18 cellular contexts compared by ENCODE assay signal in the genomic region with DNA sequence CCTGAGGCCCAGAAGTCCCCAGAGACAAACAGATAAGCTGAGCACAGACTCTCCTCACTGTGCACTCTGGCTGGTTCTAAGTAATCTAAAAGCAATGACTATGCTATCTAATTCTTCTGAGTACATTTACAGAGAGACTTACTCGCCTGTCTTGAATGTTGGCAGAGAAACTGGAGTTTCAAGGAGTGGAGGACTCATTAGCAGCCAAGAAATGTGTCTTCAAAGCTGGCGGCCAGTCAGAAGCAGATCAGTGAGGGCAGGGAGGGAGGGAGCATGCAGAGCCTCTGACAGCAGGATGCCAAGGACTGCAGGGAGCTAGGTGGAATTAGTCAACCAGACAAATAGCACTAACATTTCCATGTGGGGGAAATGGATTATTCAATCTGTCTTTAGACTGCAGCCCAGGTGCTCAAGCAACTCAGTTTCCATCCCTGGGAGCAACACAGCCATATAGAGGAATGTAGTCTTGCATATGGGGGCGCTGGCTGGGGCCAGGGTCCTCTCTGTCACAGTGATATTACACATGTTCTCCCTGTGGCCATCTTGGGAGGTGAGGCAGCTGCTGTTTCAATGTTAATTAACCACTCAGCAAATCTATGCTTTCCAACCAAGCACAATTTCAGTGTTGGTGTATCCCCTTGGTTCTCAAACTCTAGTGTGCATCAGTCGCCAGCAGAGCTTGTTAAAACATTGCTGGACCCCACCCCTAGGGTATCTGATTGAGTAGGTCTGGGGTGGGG.
DNase-seq lines count a peak whose midpoint lies in the region; TF ChIP-seq lines count a peak whose summit lies in the region.
"Had no signal": no experiment of that assay in that cellular context is flagged by ENCODE, and none has a peak within 500 bp of the region (broad histone marks: within the 10 kb centered on the region; RNA-seq: fewer than 3 reads in every experiment).

No MANE protein-coding gene starts in this region.

- no peak overlapping the region for H3K27ac Mint-ChIP-seq in progenitor cell of endocrine pancreas
- H3K27ac Mint-ChIP-seq: activated CD4-positive, alpha-beta memory T cell treated with anti-CD3 and anti-CD28 coated beads for 36 hours had no signal

- peaks cover 9% of the 10 kb centered on the region for H3K9me3 Mint-ChIP-seq in progenitor cell of endocrine pancreas (ENCODE audit: low read depth)
- H3K9me3 Mint-ChIP-seq: activated CD4-positive, alpha-beta memory T cell treated with anti-CD3 and anti-CD28 coated beads for 36 hours had no signal

- no peak overlapping the region for H3K4me3 ChIP-seq in astrocyte of the spinal cord (ENCODE audit: low read depth, low read length)
- H3K4me3 ChIP-seq in prostate gland: no peak overlapping the region
- H3K4me3 ChIP-seq in suprapubic skin: no peak overlapping the region
- H3K4me3 ChIP-seq: BLaER1 had no signal

- H3K4me1 Mint-ChIP-seq in progenitor cell of endocrine pancreas (ENCODE audit: low read depth): peaks cover 11% of the 10 kb centered on the region
- H3K4me1 Mint-ChIP-seq: central memory CD8-positive, alpha-beta T cell had no signal

- no peak overlapping the region for H3K27ac ChIP-seq in prostate gland
- no peak overlapping the region for H3K27ac ChIP-seq in suprapubic skin
- H3K27ac ChIP-seq: BLaER1 had no signal

- H3K36me3 ChIP-seq in prostate gland (no peaks in the 10 kb centered on the region), suprapubic skin (no peaks in the 10 kb centered on the region)
- H3K36me3 ChIP-seq: BLaER1 had no signal

- no peak for TF ChIP-seq EP300 in suprapubic skin (IDR thresholded peaks at IDR 0.05)

- H3K9me3 ChIP-seq in prostate gland (no peaks in the 10 kb centered on the region), suprapubic skin (no peaks in the 10 kb centered on the region)

- intact Hi-C loops in prostate gland (cut with DNase I): no loop called here

- DNase-seq in HS-5 (ENCODE audit: low read depth) (peak; percentile 6), astrocyte of the spinal cord (ENCODE audit: low read depth, low spot score) (peak; percentile 85), fibroblast of the conjunctiva (ENCODE audit: low read depth) (peak; percentile 17), prostate gland (ENCODE audit: low spot score) (peak; percentile 70), COLO829 (ENCODE audit: low spot score) (no peak), progenitor cell of endocrine pancreas (ENCODE audit: low spot score, unreplicated experiment) (no peak), OCI-M1 (lab: John Stamatoyannopoulos, UW) (no peak), suprapubic skin (ENCODE audit: low spot score in 2 of 2) (no peak)
- DNase-seq: activated CD4-positive, alpha-beta memory T cell treated with anti-CD3 and anti-CD28 coated beads for 36 hours; activated effector memory CD4-positive, alpha-beta T cell treated with anti-CD3 and anti-CD28 coated beads, Interleukin-2, amount 50 U/mL, for 16 hours; DND-41; NCI-H1105 treated with DMSO at 0.1 percent for 48 hours; NCI-H526 treated with DMSO at 0.1 percent for 48 hours; RPMI8226; stimulated activated CD4-positive, alpha-beta T cell treated with anti-CD3 and anti-CD28 coated beads, Interleukin-2, amount 100 ng/mL, for 48 hours; T-helper 9 cell had no signal

- H3K27me3 Mint-ChIP-seq in progenitor cell of endocrine pancreas: peaks cover 25% of the 10 kb centered on the region
- H3K27me3 Mint-ChIP-seq: central memory CD8-positive, alpha-beta T cell had no signal

- TF ChIP-seq POLR2A in prostate gland (IDR thresholded peaks at IDR 0.05): no peak
- TF ChIP-seq POLR2A in suprapubic skin (IDR thresholded peaks at IDR 0.05): no peak

- 29% methylated on average over 4 of the region's 4 CpGs for WGBS in prostate gland
- WGBS in suprapubic skin: 27% methylated on average over 3 of the region's 4 CpGs

- H3K4me1 ChIP-seq in prostate gland (replicated peaks): no peaks in the 10 kb centered on the region
- peaks cover 15% of the 10 kb centered on the region for H3K4me1 ChIP-seq in suprapubic skin

- in situ Hi-C loops in astrocyte of the spinal cord (cut with HindIII; ENCODE audit: low sequenced_read_pairs): no loop called here

- H3K36me3 Mint-ChIP-seq in progenitor cell of endocrine pancreas (ENCODE audit: insufficient read depth): no peaks in the 10 kb centered on the region
- H3K36me3 Mint-ChIP-seq: activated CD4-positive, alpha-beta memory T cell treated with anti-CD3 and anti-CD28 coated beads for 36 hours had no signal

- no peak overlapping the region for H3K4me3 Mint-ChIP-seq in progenitor cell of endocrine pancreas (ENCODE audit: low read depth)
- H3K4me3 Mint-ChIP-seq: activated CD4-positive, alpha-beta memory T cell treated with anti-CD3 and anti-CD28 coated beads for 36 hours; central memory CD8-positive, alpha-beta T cell had no signal

- no peak for TF ChIP-seq CTCF in astrocyte of the spinal cord (IDR thresholded peaks at IDR 0.05; ENCODE audit: low read depth, low read length)
- no peak for TF ChIP-seq CTCF in prostate gland (IDR thresholded peaks at IDR 0.05)
- no peak for TF ChIP-seq CTCF in progenitor cell of endocrine pancreas (IDR thresholded peaks at IDR 0.05; ENCODE audit: unreplicated experiment)
- no peak for TF ChIP-seq CTCF in suprapubic skin (IDR thresholded peaks at IDR 0.05)

- H3K27me3 ChIP-seq in prostate gland (replicated peaks; ENCODE audit: insufficient read depth) (no peaks in the 10 kb centered on the region), suprapubic skin (no peaks in the 10 kb centered on the region)
- H3K27me3 ChIP-seq: BLaER1 had no signal

Comparison
In these comparisons a context has a peak if more than half of its experiments do, and no peak if none do; other contexts are left out.
1. DNase-seq: peak in HS-5 (single experiment), astrocyte of the spinal cord (single experiment), fibroblast of the conjunctiva (single experiment) and prostate gland (single experiment); none in COLO829 (single experiment), progenitor cell of endocrine pancreas (single experiment), OCI-M1 (single experiment) and suprapubic skin (0 of 2).